In the genomic region with DNA sequence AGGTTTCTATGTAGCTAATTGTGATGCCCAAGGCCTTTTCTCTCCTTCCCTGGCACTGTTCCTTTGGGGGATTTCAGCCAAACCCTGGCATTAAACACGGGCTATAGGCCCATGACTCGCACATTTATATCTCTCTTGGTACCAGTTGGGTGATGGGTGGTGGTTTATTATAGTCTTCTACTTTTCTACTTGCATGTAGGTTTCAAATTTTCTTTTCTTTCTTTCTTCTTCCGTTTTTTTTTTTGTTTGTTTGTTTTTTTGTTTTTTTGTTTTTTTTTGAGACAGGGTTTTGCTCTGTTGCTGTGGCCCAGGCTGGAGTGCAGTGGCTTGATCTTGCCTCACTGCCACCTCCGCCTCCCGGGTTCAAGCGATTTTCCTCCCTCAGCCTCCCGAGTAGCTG, we compare ENCODE assay signal across 8 cellular contexts. TPM values are rescaled to one million over a fixed set of nuclear protein-coding genes. Genes with fewer than 3 reads are reported as not detected.
DNase-seq lines count a peak whose midpoint lies in the region; ATAC-seq and TF ChIP-seq lines count a peak whose summit lies in the region.

No MANE protein-coding gene starts in this region.

- no peak for TF ChIP-seq RAD21 in neural cell (conservative IDR thresholded peaks at IDR 0.05)

- no peak for TF ChIP-seq EP300 in neural cell (conservative IDR thresholded peaks at IDR 0.05; ENCODE audit: poor library complexity, severe bottlenecking)

- H2AFZ ChIP-seq in MM.1S (ENCODE audit: low read length): peak overlapping the region; percentile 57
- no peak overlapping the region for H2AFZ ChIP-seq in neural cell (ENCODE audit: low read depth, low read length)

- peak overlapping the region; percentile 73 for H3K9ac ChIP-seq in MM.1S (ENCODE audit: low read length)
- no peak overlapping the region for H3K9ac ChIP-seq in neural cell (ENCODE audit: low read length)

- no peak for ATAC-seq in CD4-positive, CD25-positive, alpha-beta regulatory T cell (ENCODE audit: low read depth in 2 of 2)
- no peak for ATAC-seq in omental fat pad (ENCODE audit: low FRiP score)
- no peak for ATAC-seq in GM18870 (IDR thresholded peaks at IDR 0.05; ENCODE audit: unreplicated experiment)
- ATAC-seq in activated CD4-positive, CD25-positive, alpha-beta regulatory T cell treated with anti-CD3 and anti-CD28 coated beads, Interleukin-2, amount 50 U/mL, for 24 hours: no peak

- peaks cover 46% of the 10 kb centered on the region for H3F3A ChIP-seq in MM.1S (ENCODE audit: insufficient read depth, low read length)
- H3F3A ChIP-seq in neural cell (ENCODE audit: insufficient read depth, low read length, poor library complexity, severe bottlenecking): no peaks in the 10 kb centered on the region

- peak overlapping the region; percentile 86 for H3K27ac ChIP-seq in CD4-positive, CD25-positive, alpha-beta regulatory T cell (ENCODE audit: insufficient read depth, low read length, poor library complexity, severe bottlenecking)
- H3K27ac ChIP-seq in MM.1S (ENCODE audit: low read length): peak overlapping the region; percentile 59; the same call in 1 of the 2 replicates
- H3K27ac ChIP-seq in neural cell (ENCODE audit: low read length): no peak overlapping the region

- H3K27me3 Mint-ChIP-seq in CD4-positive, CD25-positive, alpha-beta regulatory T cell: peaks cover 4% of the 10 kb centered on the region
- no peaks in the 10 kb centered on the region for H3K27me3 Mint-ChIP-seq in dendritic cell treated with granulocyte-macrophage colony-stimulating factor and Interleukin-4, amounts not matched to agents 40 ng/mL and 50 ng/mL, for 4 days

- intact Hi-C loops in dendritic cell treated with granulocyte-macrophage colony-stimulating factor and Interleukin-4, amounts not matched to agents 40 ng/mL and 50 ng/mL, for 4 days (cut with micrococcal nuclease): loop anchor here (5.0 to 10.0 kb wide), 2 partner anchors 35 to 58 kb away; partner anchors contain the start of gene IFNAR1

- no peaks in the 10 kb centered on the region for H3K9me3 ChIP-seq in CD4-positive, CD25-positive, alpha-beta regulatory T cell (ENCODE audit: control insufficient read depth in 2 of 2, low read length in 2 of 2)
- H3K9me3 ChIP-seq in MM.1S (replicated peaks; ENCODE audit: insufficient read depth, low read length) (no peaks in the 10 kb centered on the region), neural cell (ENCODE audit: low read length) (no peaks in the 10 kb centered on the region)

- peak overlapping the region; percentile 94 to 96 (median 96) for H3K27ac Mint-ChIP-seq in CD4-positive, CD25-positive, alpha-beta regulatory T cell
- H3K27ac Mint-ChIP-seq in dendritic cell treated with granulocyte-macrophage colony-stimulating factor and Interleukin-4, amounts not matched to agents 40 ng/mL and 50 ng/mL, for 4 days: peak overlapping the region; percentile 93

- TF ChIP-seq CTCF in MM.1S (IDR thresholded peaks at IDR 0.05; ENCODE audit: low read length): no peak
- no peak for TF ChIP-seq CTCF in neural cell (IDR thresholded peaks at IDR 0.05; ENCODE audit: poor library complexity, severe bottlenecking)
- no peak for TF ChIP-seq CTCF in omental fat pad (IDR thresholded peaks at IDR 0.05)

- no peaks in the 10 kb centered on the region for H3K27me3 ChIP-seq in CD4-positive, CD25-positive, alpha-beta regulatory T cell (ENCODE audit: control insufficient read depth, insufficient read depth, low read length)
- H3K27me3 ChIP-seq in MM.1S (replicated peaks; ENCODE audit: insufficient read depth, low read length) (no peaks in the 10 kb centered on the region), neural cell (ENCODE audit: insufficient read depth, low read depth, low read length) (no peaks in the 10 kb centered on the region)

- peak overlapping the region; percentile 85 for H3K4me2 ChIP-seq in MM.1S (ENCODE audit: low read depth, low read length)
- H3K4me2 ChIP-seq in neural cell (ENCODE audit: low read length): no peak overlapping the region

- DNase-seq in CD4-positive, CD25-positive, alpha-beta regulatory T cell: peak in 1 of 3 donors; percentile 20
- DNase-seq in MM.1S (no peak), midbrain (lab: John Stamatoyannopoulos, UW) (no peak), omental fat pad (ENCODE audit: low spot score) (no peak)

- H3K36me3 ChIP-seq in CD4-positive, CD25-positive, alpha-beta regulatory T cell (ENCODE audit: control insufficient read depth, insufficient read depth, low read length): peaks cover 32% of the 10 kb centered on the region
- H3K36me3 ChIP-seq in MM.1S (replicated peaks; ENCODE audit: insufficient read depth, low read length): no peaks in the 10 kb centered on the region
- H3K36me3 ChIP-seq in neural cell (ENCODE audit: insufficient read depth, low read length): peaks cover 6% of the 10 kb centered on the region

- no peaks in the 10 kb centered on the region for H3K9me2 ChIP-seq in MM.1S (replicated peaks; ENCODE audit: insufficient read depth, low read length)
- no peaks in the 10 kb centered on the region for H3K9me2 ChIP-seq in neural cell (ENCODE audit: insufficient read depth, low read length)

- peak overlapping the region; percentile 97 to 99 (median 98) for H3K4me3 Mint-ChIP-seq in CD4-positive, CD25-positive, alpha-beta regulatory T cell
- H3K4me3 Mint-ChIP-seq in dendritic cell treated with granulocyte-macrophage colony-stimulating factor and Interleukin-4, amounts not matched to agents 40 ng/mL and 50 ng/mL, for 4 days: peak overlapping the region; percentile 92

- peaks cover 52% of the 10 kb centered on the region for H3K4me1 ChIP-seq in CD4-positive, CD25-positive, alpha-beta regulatory T cell (ENCODE audit: control insufficient read depth, insufficient read depth, low read length, poor library complexity, severe bottlenecking)
- peaks cover 35% of the 10 kb centered on the region for H3K4me1 ChIP-seq in MM.1S (ENCODE audit: low read length)

- H3K4me3 ChIP-seq in CD4-positive, CD25-positive, alpha-beta regulatory T cell (ENCODE audit: low read depth, low read length): peak overlapping the region; percentile 90
- H3K4me3 ChIP-seq in MM.1S (ENCODE audit: low read length): peak overlapping the region; percentile 72
- H3K4me3 ChIP-seq in neural cell (ENCODE audit: low read length): peak overlapping the region; percentile 65

- H3K36me3 Mint-ChIP-seq in CD4-positive, CD25-positive, alpha-beta regulatory T cell: peaks cover 28% of the 10 kb centered on the region
- peaks cover 91% of the 10 kb centered on the region for H3K36me3 Mint-ChIP-seq in dendritic cell treated with granulocyte-macrophage colony-stimulating factor and Interleukin-4, amounts not matched to agents 40 ng/mL and 50 ng/mL, for 4 days (ENCODE audit: low read depth)

- H3K79me2 ChIP-seq in MM.1S (ENCODE audit: low read length): peaks cover 47% of the 10 kb centered on the region
- no peaks in the 10 kb centered on the region for H3K79me2 ChIP-seq in neural cell (replicated peaks; ENCODE audit: insufficient read depth, low read length)

- H3K4me1 Mint-ChIP-seq in CD4-positive, CD25-positive, alpha-beta regulatory T cell: peaks cover 29 to 87% (median 53%) of the 10 kb centered on the region in 4 donors
- peaks cover 78% of the 10 kb centered on the region for H3K4me1 Mint-ChIP-seq in dendritic cell treated with granulocyte-macrophage colony-stimulating factor and Interleukin-4, amounts not matched to agents 40 ng/mL and 50 ng/mL, for 4 days (ENCODE audit: low read depth)

- no peaks in the 10 kb centered on the region for H3K9me3 Mint-ChIP-seq in CD4-positive, CD25-positive, alpha-beta regulatory T cell
- H3K9me3 Mint-ChIP-seq in dendritic cell treated with granulocyte-macrophage colony-stimulating factor and Interleukin-4, amounts not matched to agents 40 ng/mL and 50 ng/mL, for 4 days: no peaks in the 10 kb centered on the region

- no peaks in the 10 kb centered on the region for H4K20me1 ChIP-seq in MM.1S (ENCODE audit: insufficient read depth, low read length)
- no peaks in the 10 kb centered on the region for H4K20me1 ChIP-seq in neural cell (ENCODE audit: insufficient read depth)

TF ChIP-seq in neural cell, 6 proteins besides CTCF, POLR2A, EP300 and RAD21 (continues in another document):
- TF ChIP-seq EZH2 (IDR thresholded peaks at IDR 0.05; ENCODE audit: borderline replicate concordance, insufficient read depth, low read length, poor library complexity, severe bottlenecking) (no peak), POLR2AphosphoS5 (IDR thresholded peaks at IDR 0.05) (no peak), SMC3 (conservative IDR thresholded peaks at IDR 0.05; ENCODE audit: poor library complexity) (no peak), MXI1 (conservative IDR thresholded peaks at IDR 0.05; ENCODE audit: poor library complexity, severe bottlenecking) (no peak)

RNA-seq across cellular contexts. Expression of gene IL10RB, which starts 1.1 kb away (rescaled TPM):
- 30.9 TPM for total RNA-seq in CD4-positive, CD25-positive, alpha-beta regulatory T cell
- polyA plus RNA-seq in CD4-positive, CD25-positive, alpha-beta regulatory T cell: 100 to 1,000 TPM in 1 of 4 donors, 10 to 100 TPM in 3; 72.3 to 105 (median 84.9) TPM
- 0.38 and 6.0 TPM in 2 replicates for polyA plus RNA-seq in neural cell
- polyA minus RNA-seq in neural cell: 2.1 and 2.4 TPM in 2 replicates
- 10 to 100 TPM; 33.5 to 58.3 (median 39.1) TPM for total RNA-seq in omental fat pad

RNA-seq across cellular contexts. Expression of gene IFNAR2, which starts 37.5 kb away (rescaled TPM):
- total RNA-seq in CD4-positive, CD25-positive, alpha-beta regulatory T cell: 56.9 TPM
- 100 to 1,000 TPM; 110 to 121 (median 111) TPM for polyA plus RNA-seq in CD4-positive, CD25-positive, alpha-beta regulatory T cell
- polyA plus RNA-seq in neural cell: 3.2 and 10.3 TPM in 2 replicates
- polyA minus RNA-seq in neural cell: 12.9 and 14.5 TPM in 2 replicates
- total RNA-seq in omental fat pad: 10 to 100 TPM; 13.5 to 32.9 (median 26.2) TPM

RNA-seq across cellular contexts. Expression of gene IFNAR1, which starts 57.5 kb away (rescaled TPM):
- total RNA-seq in CD4-positive, CD25-positive, alpha-beta regulatory T cell: 23.9 TPM
- 10 to 100 TPM; 61.7 to 93.8 (median 68.4) TPM for polyA plus RNA-seq in CD4-positive, CD25-positive, alpha-beta regulatory T cell
- polyA plus RNA-seq in neural cell: 12.4 and 15.5 TPM in 2 replicates
- polyA minus RNA-seq in neural cell: 51.9 and 56.4 TPM in 2 replicates
- total RNA-seq in omental fat pad: 10 to 100 TPM; 36.2 to 53.3 (median 42.4) TPM
